ENCODE assay signal across 22 cellular contexts in genomic region chr20:61583356-61583755, GRCh38.
DNase-seq lines count a peak whose midpoint lies in the region; ATAC-seq and TF ChIP-seq lines count a peak whose summit lies in the region.
"Had no signal": no experiment of that assay in that cellular context is flagged by ENCODE, and none has a peak within 500 bp of the region (broad histone marks: within the 10 kb centered on the region; RNA-seq: fewer than 3 reads in every experiment).

No MANE protein-coding gene starts in this region.

- H4K91ac ChIP-seq in neuronal stem cell (ENCODE audit: low read depth, low read length, poor library complexity) = no peak overlapping the region

- no peak overlapping the region for H4K8ac ChIP-seq in neuronal stem cell (ENCODE audit: low read depth, low read length)

- H3K4me1 ChIP-seq in RWPE2 (ENCODE audit: insufficient read depth, poor library complexity, severe bottlenecking) = peaks cover 6% of the 10 kb centered on the region
- peaks cover 5 to 15% of the 10 kb centered on the region in 2 donors for H3K4me1 ChIP-seq in neuronal stem cell (ENCODE audit: control insufficient read depth in 2 of 2, insufficient read depth in 1 of 2, low read depth in 1 of 2, low read length in 2 of 2)
- H3K4me1 ChIP-seq: BE2C had no signal

- H3K23ac ChIP-seq in neuronal stem cell (ENCODE audit: low read depth, low read length, poor library complexity) = peak overlapping the region; percentile 81

- H3K9me3 ChIP-seq in RWPE2 (ENCODE audit: severe bottlenecking) (no peaks in the 10 kb centered on the region), neuronal stem cell (replicated peaks in 1 of 2; ENCODE audit: control insufficient read depth in 2 of 2, insufficient read depth in 1 of 2, low read depth in 1 of 2, low read length in 2 of 2) (no peaks in the 10 kb centered on the region)
- H3K9me3 ChIP-seq: BE2C, BLaER1 had no signal

- peaks cover 2% of the 10 kb centered on the region for H3K79me1 ChIP-seq in neuronal stem cell (ENCODE audit: low read depth, low read length)

- H2BK15ac ChIP-seq in neuronal stem cell (ENCODE audit: low read length) = peak overlapping the region; percentile 61

- H3K14ac ChIP-seq in neuronal stem cell (ENCODE audit: low read length) = peak overlapping the region; percentile 51

- H3K18ac ChIP-seq in neuronal stem cell (ENCODE audit: low read length) = peak overlapping the region; percentile 61

- no peak for DNase-seq in RWPE2 (ENCODE audit: low spot score)
- no peak for DNase-seq in neuronal stem cell (ENCODE audit: low spot score)
- DNase-seq in ureter (ENCODE audit: low spot score) = no peak
- DNase-seq in pons (ENCODE audit: low spot score) = no peak
- DNase-seq in GM13976 (ENCODE audit: low spot score) = no peak
- DNase-seq: 8988T; ACHN; BE2C; C1 segment of cervical spinal cord; CD4-positive, alpha-beta memory T cell; CD4-positive, CD25-positive, alpha-beta regulatory T cell; CD8-positive, alpha-beta memory T cell; COR-L47; DMS 273 treated with DMSO at 0.1 percent for 48 hours; DMS153; DMS53; DMS79; DND-41; EL; GDM1 had no signal

- peak overlapping the region; percentile 9 for H3K9ac ChIP-seq in neuronal stem cell (ENCODE audit: low read depth, low read length, poor library complexity)
- H3K9ac ChIP-seq: BLaER1 had no signal

- WGBS in neuronal stem cell (ENCODE audit: extremely low coverage in 2 of 2, insufficient read length in 2 of 2, insufficient replicate concordance in 1 of 2), 2 donors = no CpG with 5 or more reads among the region's 9 CpGs

- no peak overlapping the region for H3K4me3 ChIP-seq in RWPE2 (ENCODE audit: severe bottlenecking)
- H3K4me3 ChIP-seq in neuronal stem cell (ENCODE audit: low read length in 2 of 2) = no peak overlapping the region
- H3K4me3 ChIP-seq: BLaER1, GM12878 had no signal

- H2BK12ac ChIP-seq in neuronal stem cell (ENCODE audit: low read length) = no peak overlapping the region

- H2AK5ac ChIP-seq in neuronal stem cell (ENCODE audit: low read depth, low read length) = peak overlapping the region; percentile 93

- in situ Hi-C loops in GM13976 (cut with MboI; ENCODE audit: low sequenced_read_pairs, unreplicated experiment) = no loop called here

- no peak overlapping the region for H2BK5ac ChIP-seq in neuronal stem cell (ENCODE audit: low read length)

- H2BK120ac ChIP-seq in neuronal stem cell (ENCODE audit: low read depth, low read length) = no peak overlapping the region

- no peak overlapping the region for H3K27ac ChIP-seq in RWPE2 (ENCODE audit: poor library complexity, severe bottlenecking)
- H3K27ac ChIP-seq in neuronal stem cell (replicated peaks; ENCODE audit: low read length) = no peak overlapping the region
- H3K27ac ChIP-seq: BLaER1 had no signal

- ATAC-seq in RWPE2 (ENCODE audit: low read depth) = 0 out of 3 replicates have a peak, but pooled peaks have one; percentile 2
- ATAC-seq: GM12878 had no signal

- TF ChIP-seq CTCF in RWPE2 (IDR thresholded peaks at IDR 0.05; ENCODE audit: poor library complexity, severe bottlenecking) = no peak
- no peak for TF ChIP-seq CTCF in GM13976 (IDR thresholded peaks at IDR 0.05; ENCODE audit: borderline replicate concordance, control extremely low read depth, extremely low read depth, insufficient read depth, missing control alignments)

- H3K27me3 ChIP-seq in RWPE2 (ENCODE audit: insufficient read depth, poor library complexity, severe bottlenecking) (no peaks in the 10 kb centered on the region), neuronal stem cell (ENCODE audit: control insufficient read depth in 3 of 3, insufficient read depth in 3 of 3, low read depth in 1 of 3, low read length in 3 of 3) (no peaks in the 10 kb centered on the region)
- H3K27me3 ChIP-seq: BE2C, BLaER1 had no signal

- no peaks in the 10 kb centered on the region for H3K36me3 ChIP-seq in RWPE2 (ENCODE audit: low read depth)
- H3K36me3 ChIP-seq in neuronal stem cell (replicated peaks in 1 of 2; ENCODE audit: control insufficient read depth in 2 of 2, insufficient read depth in 2 of 2, low read length in 2 of 2) = no peaks in the 10 kb centered on the region
- H3K36me3 ChIP-seq: BE2C, BLaER1 had no signal

- H3K4ac ChIP-seq in neuronal stem cell (ENCODE audit: low read length) = peak overlapping the region; percentile 45

- H3K4me2 ChIP-seq in neuronal stem cell (ENCODE audit: insufficient read depth, low read length, poor library complexity, severe bottlenecking) = no peak overlapping the region

- no peak overlapping the region for H2AFZ ChIP-seq in neuronal stem cell (ENCODE audit: low read length)
